In the genomic region with DNA sequence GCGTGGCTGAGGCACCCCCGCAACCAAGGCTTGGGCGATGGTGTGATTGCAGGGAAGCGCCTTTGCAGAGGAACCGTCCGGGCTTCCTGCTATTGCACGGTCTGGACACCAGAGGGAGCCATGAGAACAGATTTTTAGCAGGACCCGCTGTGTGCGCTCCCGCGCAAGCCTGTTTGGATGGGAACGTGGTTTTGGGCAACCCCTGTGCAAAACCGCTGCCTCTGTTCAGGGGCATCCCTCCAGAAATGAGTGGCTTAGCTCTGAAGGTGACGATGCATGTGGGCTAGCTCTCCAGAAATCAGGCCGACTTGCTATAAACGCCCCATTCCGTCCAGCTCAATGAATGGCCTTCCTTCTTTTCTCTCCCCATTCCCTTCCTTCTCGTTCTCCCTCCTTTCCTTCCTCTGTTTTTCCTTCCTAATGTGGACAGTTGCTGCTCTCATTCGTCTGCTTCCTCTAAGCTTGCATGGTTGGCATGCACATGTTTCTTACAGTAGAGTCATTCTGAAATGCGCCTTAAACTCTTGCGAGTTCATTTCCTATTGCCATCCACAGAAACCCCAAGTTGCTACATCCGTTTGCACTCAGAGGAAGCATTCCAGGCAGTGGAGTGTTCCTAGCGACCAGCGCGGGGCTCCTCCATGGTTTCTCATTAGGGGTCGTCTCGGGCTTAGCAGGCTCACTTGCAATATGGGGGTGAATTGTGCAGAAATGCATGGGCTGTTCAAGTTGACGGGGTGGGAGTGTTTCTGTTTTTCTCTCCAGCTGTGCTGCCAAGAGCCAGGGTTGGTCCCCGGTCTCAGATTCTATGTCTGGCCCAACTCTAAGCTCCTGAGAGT, we compare ENCODE assay signal across 8 cellular contexts.
DNase-seq lines count a peak whose midpoint lies in the region; ATAC-seq and TF ChIP-seq lines count a peak whose summit lies in the region.

No MANE protein-coding gene starts in this region.

- H3K27me3 Mint-ChIP-seq in CD4-positive, CD25-positive, alpha-beta regulatory T cell = no peaks in the 10 kb centered on the region

- peak; percentile 39 to 47 for ATAC-seq in CD4-positive, CD25-positive, alpha-beta regulatory T cell (ENCODE audit: low read depth in 2 of 2)
- no peak for ATAC-seq in HG03159 (IDR thresholded peaks at IDR 0.05; ENCODE audit: unreplicated experiment)

- no peak overlapping the region for H3K4me3 Mint-ChIP-seq in CD4-positive, CD25-positive, alpha-beta regulatory T cell

- TF ChIP-seq CTCF in GM20000 (IDR thresholded peaks at IDR 0.05; ENCODE audit: extremely low read depth, missing control alignments) (peak; percentile 77), retinal pigment epithelial cell (conservative IDR thresholded peaks at IDR 0.05; ENCODE audit: low read depth, low read length) (peak; percentile 96)

- H3K4me1 Mint-ChIP-seq in CD4-positive, CD25-positive, alpha-beta regulatory T cell = peaks cover 0 to 11% (median 2%) of the 10 kb centered on the region in 4 donors

- H3K9me3 ChIP-seq in CD4-positive, CD25-positive, alpha-beta regulatory T cell (ENCODE audit: control insufficient read depth in 2 of 2, low read length in 2 of 2) = no peaks in the 10 kb centered on the region

- peaks cover 0 to 5% (median 0%) of the 10 kb centered on the region in 7 donors for H3K9me3 Mint-ChIP-seq in CD4-positive, CD25-positive, alpha-beta regulatory T cell

- H3K27me3 ChIP-seq in CD4-positive, CD25-positive, alpha-beta regulatory T cell (ENCODE audit: control insufficient read depth, insufficient read depth, low read length) = no peaks in the 10 kb centered on the region

- H3K27ac ChIP-seq in CD4-positive, CD25-positive, alpha-beta regulatory T cell (ENCODE audit: insufficient read depth, low read length, poor library complexity, severe bottlenecking) = no peak overlapping the region

- H3K4me3 ChIP-seq in CD4-positive, CD25-positive, alpha-beta regulatory T cell (ENCODE audit: low read depth, low read length) = peak overlapping the region; percentile 13
- no peak overlapping the region for H3K4me3 ChIP-seq in retinal pigment epithelial cell (ENCODE audit: low read length)

- no peaks in the 10 kb centered on the region for H3K4me1 ChIP-seq in CD4-positive, CD25-positive, alpha-beta regulatory T cell (ENCODE audit: control insufficient read depth, insufficient read depth, low read length, poor library complexity, severe bottlenecking)

- no peaks in the 10 kb centered on the region for H3K36me3 Mint-ChIP-seq in CD4-positive, CD25-positive, alpha-beta regulatory T cell

- peak in 2 of 3 donors; percentile 9 to 30 for DNase-seq in CD4-positive, CD25-positive, alpha-beta regulatory T cell
- DNase-seq in GM20000 (ENCODE audit: low spot score) (peak; percentile 75), Kasumi-1 (lab: John Stamatoyannopoulos, UW) (peak; percentile 50 to 54), SW480 (ENCODE audit: low spot score) (peak; percentile 63), amygdala (lab: John Stamatoyannopoulos, UW) (peak in 48 of 56 donors; percentile 1 to 77 (median 39)), hepatic stellate cell (ENCODE audit: low spot score) (peak; percentile 30), retinal pigment epithelial cell (ENCODE audit: low read depth) (no peak)

- H3K36me3 ChIP-seq in CD4-positive, CD25-positive, alpha-beta regulatory T cell (ENCODE audit: control insufficient read depth, insufficient read depth, low read length) = no peaks in the 10 kb centered on the region

- no peak overlapping the region for H3K27ac Mint-ChIP-seq in CD4-positive, CD25-positive, alpha-beta regulatory T cell
